In genomic region chr2:219704878-219705277, GRCh38 we compare ENCODE assay signal across 21 cellular contexts.
"Had no signal": no experiment of that assay in that cellular context is flagged by ENCODE, and none has a peak within 500 bp of the region (broad histone marks: within the 10 kb centered on the region; RNA-seq: fewer than 3 reads in every experiment).

No MANE protein-coding gene starts in this region.

- DNase-seq: Karpas-422, KG1, MG63, NCI-H1092, NCI-H1105 treated with DMSO at 0.1 percent for 48 hours, NCI-H1417 treated with DMSO at 0.1 percent for 48 hours, NCI-H146, NCI-H187, NCI-H2029, NCI-H2081 treated with DMSO at 0.1 percent for 48 hours, NCI-H2171, NCI-H226, NCI-H446, NCI-H510A, NCI-H524 treated with DMSO at 0.1 percent for 48 hours, NCI-H69, NCI-H774, RPMI8226, SHP77, SK-N-SH, SW 1271 had no signal

- H3K36me3 ChIP-seq: MG63 had no signal

- H3K4me2 ChIP-seq: SK-N-SH had no signal

- H3K9me3 ChIP-seq: SK-N-SH had no signal

- H3K27me3 ChIP-seq: MG63 had no signal

- H3K4me3 ChIP-seq: MG63 had no signal

- H3K9ac ChIP-seq: SK-N-SH had no signal
